ENCODE assay signal across 17 cellular contexts in genomic region chr2:240245184-240245583, GRCh38.
"Had no signal": no experiment of that assay in that cellular context is flagged by ENCODE, and none has a peak within 500 bp of the region (broad histone marks: within the 10 kb centered on the region; RNA-seq: fewer than 3 reads in every experiment).

No MANE protein-coding gene starts in this region.

- H3K36me3 Mint-ChIP-seq: activated naive CD8-positive, alpha-beta T cell treated with anti-CD3 and anti-CD28 coated beads, Interleukin-2, amount 10 ng/mL, durations not matched to agents 7 days and 5 days; memory B cell had no signal

- H3K27ac Mint-ChIP-seq: activated naive CD8-positive, alpha-beta T cell treated with anti-CD3 and anti-CD28 coated beads, Interleukin-2, amount 10 ng/mL, durations not matched to agents 7 days and 5 days; activated T-helper 17 cell treated with anti-CD3 and anti-CD28 coated beads, Interleukin-2, amount 50 U/mL, for 72 hours; dendritic cell treated with granulocyte-macrophage colony-stimulating factor and Interleukin-4, amounts not matched to agents 40 ng/mL and 50 ng/mL, for 4 days; memory B cell; T-cell had no signal

- H3K4me3 ChIP-seq: tibial nerve had no signal

- H3K36me3 ChIP-seq: tibial nerve, WERI-Rb-1 had no signal

- H3K9me3 ChIP-seq: tibial nerve had no signal

- H3K27me3 ChIP-seq: tibial nerve had no signal

- H3K4me1 Mint-ChIP-seq: activated naive CD8-positive, alpha-beta T cell treated with anti-CD3 and anti-CD28 coated beads, Interleukin-2, amount 10 ng/mL, durations not matched to agents 7 days and 5 days; activated T-helper 17 cell treated with anti-CD3 and anti-CD28 coated beads, Interleukin-2, amount 50 U/mL, for 72 hours; memory B cell; T-cell had no signal

- ATAC-seq: activated T-helper 17 cell treated with anti-CD3 and anti-CD28 coated beads, Interleukin-2, amount 50 U/mL, for 72 hours; stimulated activated naive CD8-positive, alpha-beta T cell treated with anti-CD3 and anti-CD28 coated beads, Interleukin-15, Interleukin-2, amounts not matched to agents 100 U/mL and 50 U/mL, for 24 hours; T-cell had no signal

- H3K9me3 Mint-ChIP-seq: activated naive CD8-positive, alpha-beta T cell treated with anti-CD3 and anti-CD28 coated beads, Interleukin-2, amount 10 ng/mL, durations not matched to agents 7 days and 5 days; activated T-helper 17 cell treated with anti-CD3 and anti-CD28 coated beads, Interleukin-2, amount 50 U/mL, for 72 hours; dendritic cell treated with granulocyte-macrophage colony-stimulating factor and Interleukin-4, amounts not matched to agents 40 ng/mL and 50 ng/mL, for 4 days; neural crest cell; T-cell had no signal

- DNase-seq: activated naive CD4-positive, alpha-beta T cell; activated naive CD8-positive, alpha-beta T cell treated with anti-CD3 and anti-CD28 coated beads, Interleukin-2, amount 10 ng/mL, durations not matched to agents 7 days and 5 days; amniotic stem cell; cerebellar nuclear complex; effector CD8-positive, alpha-beta T cell; foreskin melanocyte; occipital lobe; stimulated activated CD4-positive, alpha-beta T cell treated with anti-CD3 and anti-CD28 coated beads, Interleukin-4, amount 100 ng/mL, for 4 hours; stimulated activated naive CD8-positive, alpha-beta T cell treated with anti-CD3 and anti-CD28 coated beads, Interleukin-15, Interleukin-2, amounts not matched to agents 100 U/mL and 50 U/mL, for 24 hours; substantia nigra had no signal

- H3K4me3 Mint-ChIP-seq: activated naive CD8-positive, alpha-beta T cell treated with anti-CD3 and anti-CD28 coated beads, Interleukin-2, amount 10 ng/mL, durations not matched to agents 7 days and 5 days; activated T-helper 17 cell treated with anti-CD3 and anti-CD28 coated beads, Interleukin-2, amount 50 U/mL, for 72 hours; dendritic cell treated with granulocyte-macrophage colony-stimulating factor and Interleukin-4, amounts not matched to agents 40 ng/mL and 50 ng/mL, for 4 days; memory B cell; neural crest cell; T-cell had no signal

- H3K27ac ChIP-seq: WERI-Rb-1 had no signal
